In genomic region chr1:107590087-107590486, GRCh38 we compare ENCODE assay signal across 25 cellular contexts.
"Had no signal": no experiment of that assay in that cellular context is flagged by ENCODE, and none has a peak within 500 bp of the region (broad histone marks: within the 10 kb centered on the region; RNA-seq: fewer than 3 reads in every experiment).

No MANE protein-coding gene starts in this region.

- DNase-seq: stimulated activated CD4-positive, alpha-beta T cell treated with anti-CD3 and anti-CD28 coated beads, Interleukin-2, amount 100 ng/mL, for 48 hours; stimulated activated CD4-positive, alpha-beta T cell treated with anti-CD3 and anti-CD28 coated beads, Interleukin-4, amount 100 ng/mL, for 1 hour; stimulated activated CD4-positive, alpha-beta T cell treated with anti-CD3 and anti-CD28 coated beads, Interleukin-4, amount 100 ng/mL, for 24 hours; stimulated activated CD4-positive, alpha-beta T cell treated with anti-CD3 and anti-CD28 coated beads, Interleukin-4, amount 100 ng/mL, for 4 hours; stimulated activated CD8-positive, alpha-beta memory T cell treated with anti-CD3 and anti-CD28 coated beads, Interleukin-4, amount 100 ng/mL, for 48 hours; stimulated activated naive B cell treated with anti-CD40 and anti-IgM and Interleukin-4, amounts not matched to agents 10 μg/mL and 1 μg/mL and 100 μg/mL, for 72 hours; stimulated activated naive CD4-positive, alpha-beta T cell; stimulated activated naive CD4-positive, alpha-beta T cell treated with Interleukin-2 at 50 U/mL for 16 hours; stimulated activated naive CD8-positive, alpha-beta T cell treated with anti-CD3 and anti-CD28 coated beads, Interleukin-15, amount 100 ng/mL, for 72 hours; stimulated activated naive CD8-positive, alpha-beta T cell treated with anti-CD3 and anti-CD28 coated beads, Interleukin-15, Interleukin-2, amounts not matched to agents 100 U/mL and 50 U/mL, for 24 hours; stomach; substantia nigra; thyroid gland; tibial artery; transverse colon; trophoblast cell; upper lobe of left lung; upper lobe of right lung; uterus had no signal

- H3K9me3 ChIP-seq: stomach, suprapubic skin, thoracic aorta, thyroid gland, tibial artery, tibial nerve, transverse colon, upper lobe of left lung, upper lobe of right lung, uterus, vagina had no signal

- H3K4me1 ChIP-seq: thyroid gland, tibial artery, tibial nerve, upper lobe of left lung, upper lobe of right lung, uterus had no signal

- H3K27me3 ChIP-seq: stomach, suprapubic skin, thyroid gland, tibial artery, tibial nerve, transverse colon, upper lobe of left lung, upper lobe of right lung, uterus, vagina had no signal

- ATAC-seq: stimulated activated effector memory CD8-positive, alpha-beta T cell treated with anti-CD3 and anti-CD28 coated beads, Interleukin-12 subunit alpha, Interleukin-12 subunit beta, amount 100 ng/mL, for 72 hours; stimulated activated naive CD8-positive, alpha-beta T cell treated with anti-CD3 and anti-CD28 coated beads, Interleukin-15, amount 100 ng/mL, for 72 hours; stimulated activated naive CD8-positive, alpha-beta T cell treated with anti-CD3 and anti-CD28 coated beads, Interleukin-15, Interleukin-2, amounts not matched to agents 100 U/mL and 50 U/mL, for 24 hours had no signal

- H3K4me3 ChIP-seq: stomach, suprapubic skin, thoracic aorta, thyroid gland, tibial artery, tibial nerve, transverse colon, upper lobe of left lung, upper lobe of right lung, uterus, vagina had no signal

- H3K27ac ChIP-seq: stomach, suprapubic skin, thoracic aorta, thyroid gland, tibial artery, tibial nerve, transverse colon, upper lobe of left lung, upper lobe of right lung, uterus, vagina had no signal

- H3K36me3 ChIP-seq: stomach, thoracic aorta, thyroid gland, tibial artery, tibial nerve, transverse colon, upper lobe of left lung, upper lobe of right lung, uterus, vagina had no signal

- FAIRE-seq: urothelium cell line had no signal
